1 cellular context compared by ENCODE assay signal in the genomic region with DNA sequence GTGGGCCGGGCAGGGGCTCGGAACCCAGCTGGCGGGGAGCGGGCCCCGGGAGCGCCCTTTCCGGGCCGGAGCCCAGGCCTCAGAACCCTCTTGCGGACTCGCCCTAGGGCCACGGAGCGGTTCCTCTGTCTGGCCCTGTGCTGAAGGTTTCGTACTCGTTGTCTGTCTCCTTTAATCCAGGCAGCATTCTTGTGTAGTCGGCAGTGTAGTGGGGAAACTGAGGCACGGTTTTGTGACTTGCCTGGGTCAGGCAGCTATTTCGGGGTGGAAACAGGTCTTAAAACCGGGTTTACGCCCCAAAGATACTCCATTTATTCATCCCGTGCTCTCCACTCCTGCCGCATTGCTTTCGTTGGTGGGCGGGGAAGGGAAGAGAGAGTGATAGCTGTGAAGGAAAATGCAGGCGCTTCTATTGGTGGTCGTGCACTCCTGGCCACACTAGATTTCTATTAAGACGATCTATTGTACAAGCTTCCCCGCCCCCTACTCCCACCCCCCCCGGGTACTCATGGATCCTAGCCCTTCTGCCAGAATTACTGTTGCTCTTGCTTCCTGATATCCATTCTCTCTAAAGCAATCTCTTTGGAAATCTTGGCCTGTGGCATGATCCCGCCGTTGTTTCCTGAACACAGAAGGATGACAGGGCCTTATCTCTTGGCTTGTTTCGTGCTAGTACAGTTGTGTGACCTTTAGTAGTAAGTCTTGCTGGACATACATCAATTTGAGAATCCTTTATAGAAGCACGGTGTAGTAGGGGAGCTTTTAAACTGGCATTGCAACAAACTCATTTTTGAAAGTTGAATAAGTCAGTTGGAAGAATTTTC.
TF ChIP-seq lines count a peak whose summit lies in the region.

No MANE protein-coding gene starts in this region.

TF ChIP-seq in HepG2, 621 proteins besides CTCF, POLR2A, EP300 and RAD21 (continued from another document and continues in another):
- TF ChIP-seq, protein P1, sequence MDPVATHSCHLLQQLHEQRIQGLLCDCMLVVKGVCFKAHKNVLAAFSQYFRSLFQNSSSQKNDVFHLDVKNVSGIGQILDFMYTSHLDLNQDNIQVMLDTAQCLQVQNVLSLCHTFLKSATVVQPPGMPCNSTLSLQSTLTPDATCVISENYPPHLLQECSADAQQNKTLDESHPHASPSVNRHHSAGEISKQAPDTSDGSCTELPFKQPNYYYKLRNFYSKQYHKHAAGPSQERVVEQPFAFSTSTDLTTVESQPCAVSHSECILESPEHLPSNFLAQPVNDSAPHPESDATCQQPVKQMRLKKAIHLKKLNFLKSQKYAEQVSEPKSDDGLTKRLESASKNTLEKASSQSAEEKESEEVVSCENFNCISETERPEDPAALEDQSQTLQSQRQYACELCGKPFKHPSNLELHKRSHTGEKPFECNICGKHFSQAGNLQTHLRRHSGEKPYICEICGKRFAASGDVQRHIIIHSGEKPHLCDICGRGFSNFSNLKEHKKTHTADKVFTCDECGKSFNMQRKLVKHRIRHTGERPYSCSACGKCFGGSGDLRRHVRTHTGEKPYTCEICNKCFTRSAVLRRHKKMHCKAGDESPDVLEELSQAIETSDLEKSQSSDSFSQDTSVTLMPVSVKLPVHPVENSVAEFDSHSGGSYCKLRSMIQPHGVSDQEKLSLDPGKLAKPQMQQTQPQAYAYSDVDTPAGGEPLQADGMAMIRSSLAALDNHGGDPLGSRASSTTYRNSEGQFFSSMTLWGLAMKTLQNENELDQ (CRISPR knock-in tag; IDR thresholded peaks at IDR 0.05; ENCODE audit: borderline replicate concordance), result no peak
- no peak for TF ChIP-seq ZKSCAN1 (IDR thresholded peaks at IDR 0.05; ENCODE audit: low read length)
- TF ChIP-seq, protein P2, sequence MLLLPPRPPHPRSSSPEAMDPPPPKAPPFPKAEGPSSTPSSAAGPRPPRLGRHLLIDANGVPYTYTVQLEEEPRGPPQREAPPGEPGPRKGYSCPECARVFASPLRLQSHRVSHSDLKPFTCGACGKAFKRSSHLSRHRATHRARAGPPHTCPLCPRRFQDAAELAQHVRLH (CRISPR knock-in tag; IDR thresholded peaks at IDR 0.05; ENCODE audit: borderline replicate concordance, low read depth), result no peak
- no peak for TF ChIP-seq ZNF136 (CRISPR knock-in tag; IDR thresholded peaks at IDR 0.05; ENCODE audit: low read depth)
- TF ChIP-seq ZFP90 (CRISPR knock-in tag; IDR thresholded peaks at IDR 0.05; ENCODE audit: borderline replicate concordance), result no peak
- no peak for TF ChIP-seq RARG (CRISPR knock-in tag; IDR thresholded peaks at IDR 0.05; ENCODE audit: low read depth)
- TF ChIP-seq FOXM1 (CRISPR knock-in tag; IDR thresholded peaks at IDR 0.05), result no peak
- no peak for TF ChIP-seq STAG1 (CRISPR knock-in tag; IDR thresholded peaks at IDR 0.05)
- TF ChIP-seq SIX4 (CRISPR knock-in tag; IDR thresholded peaks at IDR 0.05), result no peak
- no peak for TF ChIP-seq MIER2 (CRISPR knock-in tag; IDR thresholded peaks at IDR 0.05)
- no peak for TF ChIP-seq ZKSCAN8 (CRISPR knock-in tag; IDR thresholded peaks at IDR 0.05; ENCODE audit: borderline replicate concordance)
- no peak for TF ChIP-seq TAF1 (CRISPR knock-in tag; IDR thresholded peaks at IDR 0.05)
- TF ChIP-seq, protein P3, sequence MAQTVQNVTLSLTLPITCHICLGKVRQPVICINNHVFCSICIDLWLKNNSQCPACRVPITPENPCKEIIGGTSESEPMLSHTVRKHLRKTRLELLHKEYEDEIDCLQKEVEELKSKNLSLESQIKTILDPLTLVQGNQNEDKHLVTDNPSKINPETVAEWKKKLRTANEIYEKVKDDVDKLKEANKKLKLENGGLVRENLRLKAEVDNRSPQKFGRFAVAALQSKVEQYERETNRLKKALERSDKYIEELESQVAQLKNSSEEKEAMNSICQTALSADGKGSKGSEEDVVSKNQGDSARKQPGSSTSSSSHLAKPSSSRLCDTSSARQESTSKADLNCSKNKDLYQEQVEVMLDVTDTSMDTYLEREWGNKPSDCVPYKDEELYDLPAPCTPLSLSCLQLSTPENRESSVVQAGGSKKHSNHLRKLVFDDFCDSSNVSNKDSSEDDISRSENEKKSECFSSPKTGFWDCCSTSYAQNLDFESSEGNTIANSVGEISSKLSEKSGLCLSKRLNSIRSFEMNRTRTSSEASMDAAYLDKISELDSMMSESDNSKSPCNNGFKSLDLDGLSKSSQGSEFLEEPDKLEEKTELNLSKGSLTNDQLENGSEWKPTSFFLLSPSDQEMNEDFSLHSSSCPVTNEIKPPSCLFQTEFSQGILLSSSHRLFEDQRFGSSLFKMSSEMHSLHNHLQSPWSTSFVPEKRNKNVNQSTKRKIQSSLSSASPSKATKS (CRISPR knock-in tag; IDR thresholded peaks at IDR 0.05), result 0 out of 2 replicates have a peak, but pooled peaks have one; percentile 24
- 0 out of 2 replicates have a peak, but pooled peaks have one; percentile 38 for TF ChIP-seq ZNF607 (CRISPR knock-in tag; IDR thresholded peaks at IDR 0.05; ENCODE audit: borderline replicate concordance)
- TF ChIP-seq, protein P4, sequence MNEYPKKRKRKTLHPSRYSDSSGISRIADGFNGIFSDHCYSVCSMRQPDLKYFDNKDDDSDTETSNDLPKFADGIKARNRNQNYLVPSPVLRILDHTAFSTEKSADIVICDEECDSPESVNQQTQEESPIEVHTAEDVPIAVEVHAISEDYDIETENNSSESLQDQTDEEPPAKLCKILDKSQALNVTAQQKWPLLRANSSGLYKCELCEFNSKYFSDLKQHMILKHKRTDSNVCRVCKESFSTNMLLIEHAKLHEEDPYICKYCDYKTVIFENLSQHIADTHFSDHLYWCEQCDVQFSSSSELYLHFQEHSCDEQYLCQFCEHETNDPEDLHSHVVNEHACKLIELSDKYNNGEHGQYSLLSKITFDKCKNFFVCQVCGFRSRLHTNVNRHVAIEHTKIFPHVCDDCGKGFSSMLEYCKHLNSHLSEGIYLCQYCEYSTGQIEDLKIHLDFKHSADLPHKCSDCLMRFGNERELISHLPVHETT (CRISPR knock-in tag; conservative IDR thresholded peaks at IDR 0.05), result no peak; the same call in 1 of the 2 replicates
- no peak for TF ChIP-seq MEIS2 (CRISPR knock-in tag; IDR thresholded peaks at IDR 0.05)
- TF ChIP-seq SRSF9 (IDR thresholded peaks at IDR 0.05; ENCODE audit: borderline replicate concordance, insufficient read depth, low read depth, low read length, poor library complexity, severe bottlenecking), result no peak
- TF ChIP-seq THAP11 (CRISPR knock-in tag; IDR thresholded peaks at IDR 0.05), result no peak
- no peak for TF ChIP-seq CENPT (CRISPR knock-in tag; IDR thresholded peaks at IDR 0.05; ENCODE audit: low read depth)
- no peak for TF ChIP-seq KDM2A (CRISPR knock-in tag; IDR thresholded peaks at IDR 0.05; ENCODE audit: borderline replicate concordance, low read depth)
- TF ChIP-seq NFIB (CRISPR knock-in tag; IDR thresholded peaks at IDR 0.05; ENCODE audit: borderline replicate concordance), result no peak
- TF ChIP-seq SSRP1 (CRISPR knock-in tag; IDR thresholded peaks at IDR 0.05), result no peak
- TF ChIP-seq SRF (IDR thresholded peaks at IDR 0.05; ENCODE audit: low read depth, low read length), result no peak
- TF ChIP-seq ETV5 (CRISPR knock-in tag; IDR thresholded peaks at IDR 0.05; ENCODE audit: borderline replicate concordance), result no peak
- peak; percentile 5; the same call in 1 of the 2 replicates for TF ChIP-seq GLI4 (CRISPR knock-in tag; IDR thresholded peaks at IDR 0.05; ENCODE audit: borderline replicate concordance)
- TF ChIP-seq ZNF20 (CRISPR knock-in tag; IDR thresholded peaks at IDR 0.05), result no peak
- 0 out of 2 replicates have a peak, but pooled peaks have one; percentile 6 for TF ChIP-seq TRIM24 (CRISPR knock-in tag; IDR thresholded peaks at IDR 0.05)
- TF ChIP-seq POLR2AphosphoS2 (IDR thresholded peaks at IDR 0.05; ENCODE audit: low read depth, low read length), result no peak
- no peak; the same call in 1 of the 2 replicates for TF ChIP-seq MLLT10 (CRISPR knock-in tag; IDR thresholded peaks at IDR 0.05)
- no peak for TF ChIP-seq ZNF382 (CRISPR knock-in tag; IDR thresholded peaks at IDR 0.05; ENCODE audit: borderline replicate concordance)
- TF ChIP-seq, protein P5, sequence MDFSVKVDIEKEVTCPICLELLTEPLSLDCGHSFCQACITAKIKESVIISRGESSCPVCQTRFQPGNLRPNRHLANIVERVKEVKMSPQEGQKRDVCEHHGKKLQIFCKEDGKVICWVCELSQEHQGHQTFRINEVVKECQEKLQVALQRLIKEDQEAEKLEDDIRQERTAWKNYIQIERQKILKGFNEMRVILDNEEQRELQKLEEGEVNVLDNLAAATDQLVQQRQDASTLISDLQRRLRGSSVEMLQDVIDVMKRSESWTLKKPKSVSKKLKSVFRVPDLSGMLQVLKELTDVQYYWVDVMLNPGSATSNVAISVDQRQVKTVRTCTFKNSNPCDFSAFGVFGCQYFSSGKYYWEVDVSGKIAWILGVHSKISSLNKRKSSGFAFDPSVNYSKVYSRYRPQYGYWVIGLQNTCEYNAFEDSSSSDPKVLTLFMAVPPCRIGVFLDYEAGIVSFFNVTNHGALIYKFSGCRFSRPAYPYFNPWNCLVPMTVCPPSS (IDR thresholded peaks at IDR 0.05), result no peak
- TF ChIP-seq FOXK1 (CRISPR knock-in tag; IDR thresholded peaks at IDR 0.05; ENCODE audit: borderline replicate concordance, low read depth), result no peak
- TF ChIP-seq FOXA3 (CRISPR knock-in tag; IDR thresholded peaks at IDR 0.05), result no peak
- TF ChIP-seq ZBTB20 (CRISPR knock-in tag; IDR thresholded peaks at IDR 0.05; ENCODE audit: borderline replicate concordance, low read depth), result no peak
- TF ChIP-seq, protein P6, sequence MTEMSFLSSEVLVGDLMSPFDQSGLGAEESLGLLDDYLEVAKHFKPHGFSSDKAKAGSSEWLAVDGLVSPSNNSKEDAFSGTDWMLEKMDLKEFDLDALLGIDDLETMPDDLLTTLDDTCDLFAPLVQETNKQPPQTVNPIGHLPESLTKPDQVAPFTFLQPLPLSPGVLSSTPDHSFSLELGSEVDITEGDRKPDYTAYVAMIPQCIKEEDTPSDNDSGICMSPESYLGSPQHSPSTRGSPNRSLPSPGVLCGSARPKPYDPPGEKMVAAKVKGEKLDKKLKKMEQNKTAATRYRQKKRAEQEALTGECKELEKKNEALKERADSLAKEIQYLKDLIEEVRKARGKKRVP (CRISPR knock-in tag; IDR thresholded peaks at IDR 0.05), result peak in 1 of 2 experiments; percentile 0; a peak in 1 of 4 replicates
- TF ChIP-seq ZNF543 (CRISPR knock-in tag; IDR thresholded peaks at IDR 0.05), result 0 out of 2 replicates have a peak, but pooled peaks have one; percentile 14
- no peak for TF ChIP-seq ZNF230 (CRISPR knock-in tag; IDR thresholded peaks at IDR 0.05)
- TF ChIP-seq SNRNP70 (IDR thresholded peaks at IDR 0.05; ENCODE audit: low read depth, low read length), result no peak
- TF ChIP-seq, protein P7, sequence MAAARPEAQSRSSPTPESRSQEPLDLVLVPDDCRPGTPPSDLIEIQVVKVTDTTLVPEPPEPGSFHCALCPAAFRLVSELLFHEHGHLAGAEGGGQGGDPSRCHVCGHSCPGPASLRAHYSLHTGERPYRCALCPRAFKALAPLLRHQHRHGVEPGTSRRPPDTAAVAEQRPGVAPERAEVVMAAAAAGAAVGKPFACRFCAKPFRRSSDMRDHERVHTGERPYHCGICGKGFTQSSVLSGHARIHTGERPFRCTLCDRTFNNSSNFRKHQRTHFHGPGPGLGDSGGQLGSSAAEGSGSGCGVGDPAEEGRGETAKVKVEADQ (CRISPR knock-in tag; IDR thresholded peaks at IDR 0.05; ENCODE audit: borderline replicate concordance), result no peak
- no peak; the same call in 1 of the 2 replicates for TF ChIP-seq BRD4 (CRISPR knock-in tag; IDR thresholded peaks at IDR 0.05)
- no peak for TF ChIP-seq ERF (CRISPR knock-in tag; IDR thresholded peaks at IDR 0.05)
- TF ChIP-seq, protein P8, sequence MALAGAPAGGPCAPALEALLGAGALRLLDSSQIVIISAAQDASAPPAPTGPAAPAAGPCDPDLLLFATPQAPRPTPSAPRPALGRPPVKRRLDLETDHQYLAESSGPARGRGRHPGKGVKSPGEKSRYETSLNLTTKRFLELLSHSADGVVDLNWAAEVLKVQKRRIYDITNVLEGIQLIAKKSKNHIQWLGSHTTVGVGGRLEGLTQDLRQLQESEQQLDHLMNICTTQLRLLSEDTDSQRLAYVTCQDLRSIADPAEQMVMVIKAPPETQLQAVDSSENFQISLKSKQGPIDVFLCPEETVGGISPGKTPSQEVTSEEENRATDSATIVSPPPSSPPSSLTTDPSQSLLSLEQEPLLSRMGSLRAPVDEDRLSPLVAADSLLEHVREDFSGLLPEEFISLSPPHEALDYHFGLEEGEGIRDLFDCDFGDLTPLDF (CRISPR knock-in tag; IDR thresholded peaks at IDR 0.05), result no peak
- TF ChIP-seq ZNF138 (CRISPR knock-in tag; IDR thresholded peaks at IDR 0.05; ENCODE audit: low read depth), result 0 out of 2 replicates have a peak, but pooled peaks have one; percentile 48
- no peak for TF ChIP-seq ZFP36 (IDR thresholded peaks at IDR 0.05; ENCODE audit: borderline replicate concordance, low read depth, low read length, partially characterized antibody)
- no peak for TF ChIP-seq ZNF720 (CRISPR knock-in tag; IDR thresholded peaks at IDR 0.05)
- TF ChIP-seq NCOA5 (CRISPR knock-in tag; IDR thresholded peaks at IDR 0.05), result no peak
- TF ChIP-seq, protein P9, sequence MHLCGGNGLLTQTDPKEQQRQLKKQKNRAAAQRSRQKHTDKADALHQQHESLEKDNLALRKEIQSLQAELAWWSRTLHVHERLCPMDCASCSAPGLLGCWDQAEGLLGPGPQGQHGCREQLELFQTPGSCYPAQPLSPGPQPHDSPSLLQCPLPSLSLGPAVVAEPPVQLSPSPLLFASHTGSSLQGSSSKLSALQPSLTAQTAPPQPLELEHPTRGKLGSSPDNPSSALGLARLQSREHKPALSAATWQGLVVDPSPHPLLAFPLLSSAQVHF (CRISPR knock-in tag; IDR thresholded peaks at IDR 0.05), result 0 out of 2 replicates have a peak, but pooled peaks have one; percentile 12
- no peak for TF ChIP-seq ZFAT (CRISPR knock-in tag; conservative IDR thresholded peaks at IDR 0.05)
- TF ChIP-seq SOX13 (IDR thresholded peaks at IDR 0.05), result no peak
- TF ChIP-seq SOX13 (CRISPR knock-in tag; conservative IDR thresholded peaks at IDR 0.05 in 1 of 2, IDR thresholded peaks at IDR 0.05 in 1 of 2), result no peak
- TF ChIP-seq ZBTB7B (CRISPR knock-in tag; IDR thresholded peaks at IDR 0.05), result 0 out of 2 replicates have a peak, but pooled peaks have one; percentile 42
- no peak for TF ChIP-seq ZNF781 (CRISPR knock-in tag; IDR thresholded peaks at IDR 0.05; ENCODE audit: borderline replicate concordance, not compliant biosample characterization)
- TF ChIP-seq, protein P10, sequence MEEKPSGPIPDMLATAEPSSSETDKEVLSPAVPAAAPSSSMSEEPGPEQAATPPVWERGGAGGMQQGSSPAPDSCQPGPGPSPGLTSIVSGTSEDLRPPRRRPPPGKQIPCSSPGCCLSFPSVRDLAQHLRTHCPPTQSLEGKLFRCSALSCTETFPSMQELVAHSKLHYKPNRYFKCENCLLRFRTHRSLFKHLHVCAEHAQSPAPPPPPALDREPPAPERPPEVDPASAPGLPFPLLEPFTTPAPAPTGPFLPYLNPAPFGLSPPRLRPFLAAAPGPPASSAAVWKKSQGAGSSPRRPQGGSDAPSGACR (CRISPR knock-in tag; IDR thresholded peaks at IDR 0.05), result no peak
- TF ChIP-seq ZNF3 (CRISPR knock-in tag; IDR thresholded peaks at IDR 0.05), result no peak
- peak; percentile 12; the same call in 1 of the 2 replicates for TF ChIP-seq JUNB (CRISPR knock-in tag; IDR thresholded peaks at IDR 0.05; ENCODE audit: borderline replicate concordance)
